In genomic region chr16:4306439-4307214, GRCh38 we compare ENCODE assay signal across 8 cellular contexts. TPM values are rescaled to one million over a fixed set of nuclear protein-coding genes. Genes with fewer than 3 reads are reported as not detected.
A peak's percentile ranks its signal among the peaks of the same experiment; 100 is the strongest.
DNase-seq lines count a peak whose midpoint lies in the region; ATAC-seq, FAIRE-seq and TF ChIP-seq lines count a peak whose summit lies in the region.

No MANE protein-coding gene starts in this region.

- no peak overlapping the region for H3K9ac ChIP-seq in parathyroid adenoma

- peak in 8 of 10 experiments; percentile 11 to 54 (median 40) for DNase-seq in CD4-positive, alpha-beta T cell
- DNase-seq in MG63 (no peak), epithelial cell of esophagus (ENCODE audit: low read depth) (no peak), OCI-M1 (lab: John Stamatoyannopoulos, UW) (no peak), HTR-8/SVneo (ENCODE audit: insufficient read length, low spot score) (no peak)
- DNase-seq in activated CD4-positive, alpha-beta memory T cell treated with anti-CD3 and anti-CD28 coated beads for 36 hours, result peak; percentile 70

- FAIRE-seq in HTR-8/SVneo (lab: Jason Lieb, UNC), result no peak

- H2AFZ ChIP-seq in parathyroid adenoma, result peak overlapping the region; percentile 89

- no peaks in the 10 kb centered on the region for H3K27me3 Mint-ChIP-seq in CD4-positive, alpha-beta T cell
- no peaks in the 10 kb centered on the region for H3K27me3 Mint-ChIP-seq in activated CD4-positive, alpha-beta memory T cell treated with anti-CD3 and anti-CD28 coated beads for 36 hours

- no peak for TF ChIP-seq CTCF in CD4-positive, alpha-beta T cell (IDR thresholded peaks at IDR 0.05)
- TF ChIP-seq CTCF in epithelial cell of esophagus (IDR thresholded peaks at IDR 0.05; ENCODE audit: insufficient read depth, low read depth, low read length, missing control alignments) (no peak), parathyroid adenoma (IDR thresholded peaks at IDR 0.05) (no peak)

- intact Hi-C loops in CD4-positive, alpha-beta T cell (cut with DNase I, micrococcal nuclease), result loop anchor here (1.0 to 5.0 kb wide), 6 partner anchors 34 to 111 kb away; partner anchors contain the start of genes TFAP4 (in 2 of the 2), CORO7 (in 1 of the 2) and PAM16 (in 1 of the 2)
- intact Hi-C loops in activated CD4-positive, alpha-beta memory T cell treated with anti-CD3 and anti-CD28 coated beads for 36 hours (cut with micrococcal nuclease), result loop anchor here (1.0 to 5.0 kb wide), 5 partner anchors 35 to 124 kb away; partner anchors contain the start of genes CORO7 and PAM16

- no peaks in the 10 kb centered on the region for H3K9me3 Mint-ChIP-seq in CD4-positive, alpha-beta T cell
- H3K9me3 Mint-ChIP-seq in activated CD4-positive, alpha-beta memory T cell treated with anti-CD3 and anti-CD28 coated beads for 36 hours, result no peaks in the 10 kb centered on the region

- no peaks in the 10 kb centered on the region for H3K27me3 ChIP-seq in CD4-positive, alpha-beta T cell (ENCODE audit: control insufficient read depth, insufficient read depth, low read length)
- H3K27me3 ChIP-seq in MG63, result no peaks in the 10 kb centered on the region
- H3K27me3 ChIP-seq in parathyroid adenoma (ENCODE audit: control insufficient read depth, insufficient read depth, low read length), result no peaks in the 10 kb centered on the region

- peaks cover 15% of the 10 kb centered on the region for H3K4me1 Mint-ChIP-seq in CD4-positive, alpha-beta T cell (ENCODE audit: low read depth)
- H3K4me1 Mint-ChIP-seq in activated CD4-positive, alpha-beta memory T cell treated with anti-CD3 and anti-CD28 coated beads for 36 hours (ENCODE audit: low read depth), result peaks cover 33% of the 10 kb centered on the region

- H3K4me2 ChIP-seq in parathyroid adenoma (ENCODE audit: low read length), result peak overlapping the region; percentile 89

- H3K27ac ChIP-seq in CD4-positive, alpha-beta T cell (ENCODE audit: low read depth, low read length), result peak overlapping the region; percentile 80
- peak overlapping the region; percentile 73 for H3K27ac ChIP-seq in parathyroid adenoma

- CTCF ChIA-PET in CD4-positive, alpha-beta T cell (lab: Charles Lee), result interaction anchor here (0.9 to 2.0 kb wide), 4 partner anchors 18 to 96 kb away, joined by 3 to 11 read pairs (median 6); no protein-coding TSS in a partner anchor
- CTCF ChIA-PET in activated CD4-positive, alpha-beta memory T cell treated with anti-CD3 and anti-CD28 coated beads for 36 hours (lab: Charles Lee), result interaction anchor here (1.2 to 5.0 kb wide), 3 partner anchors 18 to 53 kb away, joined by 3 to 33 read pairs (median 6); no protein-coding TSS in a partner anchor

- POLR2A ChIA-PET in CD4-positive, alpha-beta T cell (lab: Charles Lee), result interaction anchor here (0.6 to 3.2 kb wide), 12 partner anchors 8 to 1359 kb away, joined by 3 to 21 read pairs (median 3); partner anchors contain the start of genes CORO7, GLIS2 and TFAP4
- POLR2A ChIA-PET in activated CD4-positive, alpha-beta memory T cell treated with anti-CD3 and anti-CD28 coated beads for 36 hours (lab: Charles Lee), result interaction anchor here (1.2 kb wide), 1 partner anchor 35 kb away, joined by 3 read pairs; no protein-coding TSS in a partner anchor

- H3K79me2 ChIP-seq in parathyroid adenoma, result no peaks in the 10 kb centered on the region

- H3K4me3 ChIP-seq in MG63, result peak overlapping the region; percentile 71
- H3K4me3 ChIP-seq in epithelial cell of esophagus (ENCODE audit: low read length), result peak overlapping the region; percentile 40
- H3K4me3 ChIP-seq in parathyroid adenoma (ENCODE audit: low read depth, low read length), result peak overlapping the region; percentile 75

- peaks cover 16% of the 10 kb centered on the region for H3K36me3 ChIP-seq in MG63
- H3K36me3 ChIP-seq in parathyroid adenoma (ENCODE audit: control insufficient read depth, insufficient read depth, low read length), result no peaks in the 10 kb centered on the region

- peak; percentile 7 for ATAC-seq in CD4-positive, alpha-beta T cell (ENCODE audit: poor library complexity)
- ATAC-seq in HG02938 (IDR thresholded peaks at IDR 0.05; ENCODE audit: unreplicated experiment), result no peak

- H3K4me3 Mint-ChIP-seq in CD4-positive, alpha-beta T cell, result peak overlapping the region; percentile 84
- H3K4me3 Mint-ChIP-seq in activated CD4-positive, alpha-beta memory T cell treated with anti-CD3 and anti-CD28 coated beads for 36 hours, result peak overlapping the region; percentile 90

- no peaks in the 10 kb centered on the region for H3K9me3 ChIP-seq in CD4-positive, alpha-beta T cell (ENCODE audit: control insufficient read depth, low read length)
- H3K9me3 ChIP-seq in MG63 (no peaks in the 10 kb centered on the region), parathyroid adenoma (ENCODE audit: control insufficient read depth, low read length) (no peaks in the 10 kb centered on the region)

- H3K4me1 ChIP-seq in parathyroid adenoma, result peaks cover 12% of the 10 kb centered on the region

- H3K36me3 Mint-ChIP-seq in CD4-positive, alpha-beta T cell (ENCODE audit: low read depth), result no peaks in the 10 kb centered on the region
- H3K36me3 Mint-ChIP-seq in activated CD4-positive, alpha-beta memory T cell treated with anti-CD3 and anti-CD28 coated beads for 36 hours, result peaks cover 9% of the 10 kb centered on the region

- peak overlapping the region; percentile 96 for H3K27ac Mint-ChIP-seq in CD4-positive, alpha-beta T cell
- peak overlapping the region; percentile 90 for H3K27ac Mint-ChIP-seq in activated CD4-positive, alpha-beta memory T cell treated with anti-CD3 and anti-CD28 coated beads for 36 hours

RNA-seq across cellular contexts. Expression of gene GLIS2, which starts 9.2 kb away (rescaled TPM):
- total RNA-seq in CD4-positive, alpha-beta T cell, result not detected
- total RNA-seq in MG63 (2014; rRNA removed; shearing (Covaris generic); ENCODE audit: low replicate concordance), result 0.22 and 2.1 TPM in 2 replicates
- under 1 TPM; 0.52 to 0.68 TPM for total RNA-seq in activated CD4-positive, alpha-beta memory T cell treated with anti-CD3 and anti-CD28 coated beads for 36 hours

RNA-seq across cellular contexts. Expression of gene TFAP4, which starts 33.8 kb away (rescaled TPM):
- total RNA-seq in CD4-positive, alpha-beta T cell, result 10 to 100 TPM in 1 of 2 experiments, 1 to 10 TPM in 1; 8.6 to 10.8 TPM
- 28.5 and 42.2 TPM in 2 replicates for total RNA-seq in MG63 (2014; rRNA removed; shearing (Covaris generic); ENCODE audit: low replicate concordance)
- 10 to 100 TPM; 24.5 to 24.7 TPM for total RNA-seq in activated CD4-positive, alpha-beta memory T cell treated with anti-CD3 and anti-CD28 coated beads for 36 hours

RNA-seq across cellular contexts. Expression of gene PAM16, which starts 44.5 kb away (rescaled TPM):
- 10 to 100 TPM; 24.9 to 26.8 TPM for total RNA-seq in CD4-positive, alpha-beta T cell
- 84.1 and 105 TPM in 2 replicates for total RNA-seq in MG63 (2014; rRNA removed; shearing (Covaris generic); ENCODE audit: low replicate concordance)
- total RNA-seq in activated CD4-positive, alpha-beta memory T cell treated with anti-CD3 and anti-CD28 coated beads for 36 hours, result 10 to 100 TPM; 52.8 to 63.4 TPM

Comparison
In these comparisons a context has a peak if more than half of its experiments do, and no peak if none do; other contexts are left out.
1. DNase-seq: peak in CD4-positive, alpha-beta T cell (8 of 10) and activated CD4-positive, alpha-beta memory T cell treated with anti-CD3 and anti-CD28 coated beads for 36 hours (single experiment); none in MG63 (single experiment), epithelial cell of esophagus (single experiment), OCI-M1 (single experiment) and HTR-8/SVneo (single experiment).
2. Peak in every context shown above with its lines, with median percentiles within 50 percentile points of each other: H3K4me3 ChIP-seq.